Comparison of ENCODE assay signal across 8 cellular contexts in the genomic region with DNA sequence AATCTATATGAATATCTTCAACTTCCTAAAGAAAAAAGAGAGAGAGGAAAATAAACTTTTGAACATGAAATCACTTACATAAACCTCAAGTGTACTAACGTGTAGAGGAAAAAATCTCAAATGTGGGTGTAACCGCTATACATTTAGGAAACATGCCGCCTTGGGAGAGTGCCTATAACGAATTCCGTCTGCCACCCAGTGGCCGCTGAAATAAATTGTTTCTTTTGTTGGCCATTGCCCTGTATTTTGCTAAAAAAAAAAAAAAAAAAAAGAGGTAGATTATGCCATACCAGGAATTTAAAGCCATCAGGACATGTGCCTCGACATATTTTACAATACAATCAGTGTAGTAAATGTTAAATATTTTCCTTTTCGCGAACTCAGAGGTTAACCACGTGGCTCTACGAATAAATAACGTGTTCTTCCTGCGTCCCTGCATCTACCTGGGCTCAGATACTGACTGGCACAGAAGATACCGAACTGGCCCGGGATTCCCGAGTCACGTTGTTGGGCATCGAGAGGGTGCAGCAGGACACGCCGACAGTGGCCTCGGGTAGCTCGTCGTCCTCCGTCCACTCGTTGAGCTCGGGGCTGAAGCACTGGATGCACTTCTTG. TPM values are rescaled to one million over a fixed set of nuclear protein-coding genes. Genes with fewer than 3 reads are reported as not detected.
DNase-seq lines count a peak whose midpoint lies in the region; ATAC-seq, FAIRE-seq and TF ChIP-seq lines count a peak whose summit lies in the region.

No MANE protein-coding gene starts in this region.

- no peaks in the 10 kb centered on the region for H3K9me3 Mint-ChIP-seq in activated CD4-positive, alpha-beta memory T cell treated with anti-CD3 and anti-CD28 coated beads, Interleukin-2, amount 10 ng/mL, durations not matched to agents 7 days and 5 days
- H3K9me3 Mint-ChIP-seq in mesothelial cell of epicardium: no peaks in the 10 kb centered on the region

- TF ChIP-seq POLR2A in A549 (IDR thresholded peaks at IDR 0.05; ENCODE audit: low read length) (no peak), H1 (IDR thresholded peaks at IDR 0.05; ENCODE audit: control extremely low read depth in 1 of 2, low read depth in 2 of 2, low read length in 2 of 2) (no peak; a peak in 1 of 3 replicates)

- no peak overlapping the region for H2BK120ac ChIP-seq in H1 (replicated peaks; ENCODE audit: low read depth, low read length)

- no peaks in the 10 kb centered on the region for H3K79me1 ChIP-seq in H1 (ENCODE audit: low read depth, low read length)

- peak; percentile 80 for TF ChIP-seq RAD21 in A549 (conservative IDR thresholded peaks at IDR 0.05 in 1 of 2, IDR thresholded peaks at IDR 0.05 in 1 of 2)
- peak; percentile 77 to 82 for TF ChIP-seq RAD21 in H1 (IDR thresholded peaks at IDR 0.05 in 1 of 2, conservative IDR thresholded peaks at IDR 0.05 in 1 of 2; ENCODE audit: low read depth in 2 of 2, low read length in 2 of 2)

- H3K4me3 Mint-ChIP-seq in activated CD4-positive, alpha-beta memory T cell treated with anti-CD3 and anti-CD28 coated beads, Interleukin-2, amount 10 ng/mL, durations not matched to agents 7 days and 5 days: peak overlapping the region; percentile 90
- H3K4me3 Mint-ChIP-seq in mesothelial cell of epicardium: peak overlapping the region; percentile 82

- WGBS in A549 (ENCODE audit: missing lambda C conversion rate): under 1% methylated on average over 19 of the region's 26 CpGs
- WGBS in H1 (ENCODE audit: extremely low coverage in 1 of 2, insufficient coverage in 1 of 2, insufficient read length in 1 of 2, insufficient replicate concordance in 2 of 2, low coverage in 1 of 2, low lambda C conversion rate in 2 of 2, missing lambda C conversion rate in 1 of 2), 2 experiments: 3% methylated on average over 23 of the region's 26 CpGs; no CpG with 5 or more reads in 1 of the 2 experiments

- FAIRE-seq in A549 (lab: Jason Lieb, UNC) (no peak), H1 (lab: Jason Lieb, UNC) (peak; percentile 28)

- H3K79me2 ChIP-seq in H1 (ENCODE audit: control insufficient read depth in 1 of 2, insufficient read depth in 2 of 2, low read length in 2 of 2): no peaks in the 10 kb centered on the region

- peak overlapping the region; percentile 100 for H2AFZ ChIP-seq in H1 (ENCODE audit: low read length)

- H3K18ac ChIP-seq in H1 (ENCODE audit: extremely low read depth, low read length): peak overlapping the region; percentile 91

- H3K27ac Mint-ChIP-seq in activated CD4-positive, alpha-beta memory T cell treated with anti-CD3 and anti-CD28 coated beads, Interleukin-2, amount 10 ng/mL, durations not matched to agents 7 days and 5 days: peak overlapping the region; percentile 77
- peak overlapping the region; percentile 61 for H3K27ac Mint-ChIP-seq in mesothelial cell of epicardium

- no peak overlapping the region for H2AK5ac ChIP-seq in H1 (ENCODE audit: low read depth, low read length)

- H2BK15ac ChIP-seq in H1 (ENCODE audit: low read length): no peak overlapping the region; the same call in 1 of the 2 replicates

- peaks cover 5% of the 10 kb centered on the region for H3K27me3 Mint-ChIP-seq in activated CD4-positive, alpha-beta memory T cell treated with anti-CD3 and anti-CD28 coated beads, Interleukin-2, amount 10 ng/mL, durations not matched to agents 7 days and 5 days
- peaks cover 17% of the 10 kb centered on the region for H3K27me3 Mint-ChIP-seq in mesothelial cell of epicardium (ENCODE audit: low read depth)

- no peaks in the 10 kb centered on the region for H3K9me3 ChIP-seq in A549
- no peaks in the 10 kb centered on the region for H3K9me3 ChIP-seq in H1 (ENCODE audit: insufficient read depth in 2 of 2, low read depth in 1 of 2, low read length in 1 of 2)

- DNase-seq in A549 (ENCODE audit: low read depth in 1 of 2, low spot score in 1 of 2) (peak; percentile 18 to 84), NCI-H748 treated with DMSO at 0.1 percent for 48 hours (lab: John Stamatoyannopoulos, UW) (peak; percentile 87), H1 (ENCODE audit: low read depth in 1 of 2, low spot score in 2 of 2) (peak in 1 of 2 experiments; percentile 10), mesothelial cell of epicardium (ENCODE audit: low spot score in 2 of 2, unreplicated experiment in 2 of 2) (peak in 1 of 2 experiments; percentile 55)
- DNase-seq in activated CD4-positive, alpha-beta memory T cell treated with anti-CD3 and anti-CD28 coated beads, Interleukin-2, amount 10 ng/mL, durations not matched to agents 7 days and 5 days: peak; percentile 79
- DNase-seq in stimulated activated CD8-positive, alpha-beta memory T cell treated with anti-CD3 and anti-CD28 coated beads, Interleukin-15, amount 100 ng/mL, for 4 hours (ENCODE audit: low read depth in 2 of 2): peak; percentile 24 to 49

- H4K5ac ChIP-seq in H1 (ENCODE audit: insufficient read length, low read depth, low read length): no peak overlapping the region

- peak overlapping the region; percentile 51; the same call in 1 of the 2 replicates for H2BK12ac ChIP-seq in H1 (ENCODE audit: low read depth, low read length)

- H3K27me3 ChIP-seq in H1 (replicated peaks in 1 of 4; ENCODE audit: control insufficient read depth in 3 of 4, extremely low read depth in 1 of 4, insufficient read depth in 3 of 4, low read length in 3 of 4): peaks cover 8 to 16% (median 12%) of the 10 kb centered on the region in 4 experiments

- H3K4ac ChIP-seq in H1 (replicated peaks; ENCODE audit: insufficient read length, low read depth, low read length): no peak overlapping the region

- peaks cover 34% of the 10 kb centered on the region for H3K4me1 ChIP-seq in A549
- H3K4me1 ChIP-seq in H1 (replicated peaks in 1 of 4; ENCODE audit: control insufficient read depth in 3 of 4, insufficient read depth in 4 of 4, low read length in 3 of 4): peaks cover 0 to 2% (median 0%) of the 10 kb centered on the region in 4 experiments; a peak in 2 of 7 replicates

- CTCF ChIA-PET in A549 (lab: Yijun Ruan, JAX): interaction anchor here (0.7 to 4.9 kb wide), 50 partner anchors 9 to 479 kb away, joined by 3 to 74 read pairs (median 5); partner anchors contain the start of genes GCLC and KLHL31
- CTCF ChIA-PET in activated CD4-positive, alpha-beta memory T cell treated with anti-CD3 and anti-CD28 coated beads, Interleukin-2, amount 10 ng/mL, durations not matched to agents 7 days and 5 days (lab: Charles Lee): interaction anchor here (0.7 to 5.6 kb wide), 24 partner anchors 10 to 167 kb away, joined by 3 to 97 read pairs (median 5); partner anchors contain the start of gene GCLC
- CTCF ChIA-PET in H1 (lab: Charles Lee; ENCODE audit: partially characterized antibody): interaction anchor here (0.7 to 4.9 kb wide), 37 partner anchors 9 to 492 kb away, joined by 3 to 84 read pairs (median 5); no protein-coding TSS in a partner anchor

- H3K56ac ChIP-seq in H1 (replicated peaks; ENCODE audit: insufficient read length, low read depth, low read length): no peak overlapping the region

- H3K4me1 Mint-ChIP-seq in activated CD4-positive, alpha-beta memory T cell treated with anti-CD3 and anti-CD28 coated beads, Interleukin-2, amount 10 ng/mL, durations not matched to agents 7 days and 5 days: peaks cover 39% of the 10 kb centered on the region
- H3K4me1 Mint-ChIP-seq in mesothelial cell of epicardium: peaks cover 19% of the 10 kb centered on the region

- 0 out of 2 replicates have a peak overlapping the region, but pooled peaks have one; percentile 63 for H2BK5ac ChIP-seq in H1 (ENCODE audit: low read depth, low read length)

- H3K9ac ChIP-seq in H1 (replicated peaks in 1 of 4; ENCODE audit: extremely low read depth in 1 of 4, low read depth in 3 of 4, low read length in 3 of 4): peak overlapping the region in 3 of 4 experiments; percentile 67 to 77 (median 76); a peak in 5 of 7 replicates

- H4K91ac ChIP-seq in H1 (replicated peaks; ENCODE audit: insufficient read length, low read length): peak overlapping the region; percentile 71

- peaks cover 3% of the 10 kb centered on the region for H3K36me3 Mint-ChIP-seq in activated CD4-positive, alpha-beta memory T cell treated with anti-CD3 and anti-CD28 coated beads, Interleukin-2, amount 10 ng/mL, durations not matched to agents 7 days and 5 days (ENCODE audit: low read depth)
- no peaks in the 10 kb centered on the region for H3K36me3 Mint-ChIP-seq in mesothelial cell of epicardium

- TF ChIP-seq CTCF in A549 (IDR thresholded peaks at IDR 0.05): peak; percentile 70
- peak; percentile 23 to 64 (median 33) for TF ChIP-seq CTCF in H1 (IDR thresholded peaks at IDR 0.05; ENCODE audit: control extremely low read depth in 1 of 3, insufficient read depth in 1 of 3, low read depth in 1 of 3, low read length in 3 of 3)
- peak; percentile 45 for TF ChIP-seq CTCF in mesothelial cell of epicardium (IDR thresholded peaks at IDR 0.05; ENCODE audit: unreplicated experiment)

- no peak overlapping the region for H2BK20ac ChIP-seq in H1 (ENCODE audit: low read length)

- POLR2A ChIA-PET in A549 (lab: Yijun Ruan, JAX): interaction anchor here (0.6 to 1.7 kb wide), 11 partner anchors 11 to 158 kb away, joined by 3 to 18 read pairs (median 5); partner anchors contain the start of gene GCLC
- POLR2A ChIA-PET in activated CD4-positive, alpha-beta memory T cell treated with anti-CD3 and anti-CD28 coated beads, Interleukin-2, amount 10 ng/mL, durations not matched to agents 7 days and 5 days (lab: Charles Lee): interaction anchor here (0.6 to 2.3 kb wide), 8 partner anchors 77 to 586 kb away, joined by 3 to 15 read pairs (median 4); partner anchors contain the start of genes FBXO9 and GCLC
- POLR2A ChIA-PET in H1 (lab: Charles Lee; ENCODE audit: partially characterized antibody): interaction anchor here (0.7 to 1.6 kb wide), 8 partner anchors 59 to 158 kb away, joined by 3 to 11 read pairs (median 3); partner anchors contain the start of gene GCLC

- no peak overlapping the region for H3K14ac ChIP-seq in H1 (ENCODE audit: insufficient read length)

- H4K8ac ChIP-seq in H1 (ENCODE audit: extremely low read depth, insufficient read depth, low read length): peak overlapping the region; percentile 92

- H4K20me1 ChIP-seq in H1 (replicated peaks in 1 of 2; ENCODE audit: control insufficient read depth in 1 of 2, insufficient read depth in 2 of 2, low read length in 2 of 2): no peaks in the 10 kb centered on the region

- ATAC-seq in A549 (peak; percentile 73 to 79), GM18858 (IDR thresholded peaks at IDR 0.05; ENCODE audit: unreplicated experiment) (peak; percentile 26), HG03460 (IDR thresholded peaks at IDR 0.05; ENCODE audit: unreplicated experiment) (peak; percentile 54)

- peaks cover 6% of the 10 kb centered on the region; the same call in 1 of the 2 replicates for H3K23me2 ChIP-seq in H1 (ENCODE audit: low read depth, low read length)

- H3K23ac ChIP-seq in H1 (ENCODE audit: insufficient read length): no peak overlapping the region

- TF ChIP-seq EP300 in A549 (IDR thresholded peaks at IDR 0.05) (no peak), H1 (IDR thresholded peaks at IDR 0.05; ENCODE audit: borderline replicate concordance in 1 of 2, low read depth in 2 of 2, low read length in 2 of 2) (no peak)

- H3K27ac ChIP-seq in A549 (peak overlapping the region; percentile 85 to 99), H1 (ENCODE audit: low read depth, low read length) (no peak overlapping the region)

- H3K4me2 ChIP-seq in A549: peak overlapping the region; percentile 73
- peak overlapping the region; percentile 75 to 100 for H3K4me2 ChIP-seq in H1 (ENCODE audit: insufficient read depth in 1 of 2, low read depth in 2 of 2, low read length in 2 of 2)

- H3K36me3 ChIP-seq in H1 (ENCODE audit: control insufficient read depth in 2 of 4, insufficient read depth in 4 of 4, low read length in 3 of 4): no peaks in the 10 kb centered on the region

- H3K4me3 ChIP-seq in A549 (peak overlapping the region; percentile 58), H1 (ENCODE audit: extremely low read depth in 1 of 4, insufficient read depth in 2 of 4, low read depth in 3 of 4, low read length in 4 of 4) (peak overlapping the region; percentile 34 to 82 (median 67))

RNA-seq across cellular contexts. Expression of gene KLHL31, which starts 14.3 kb away (rescaled TPM):
- polyA plus RNA-seq in A549 (2011; rRNA removed) (0.20 and 0.32 TPM in 2 replicates), A549 (2017; fragmentation: RNase III; extraction: RNeasy Plus Mini Kit Qiagen cat#74134 plus additional on column Dnase treatment) (0.16 to 0.31 TPM (median 0.22 TPM) in 3 replicates), H1 (2011; rRNA removed) (0.15 and 0.28 TPM in 2 replicates)
- polyA plus RNA-seq in A549 (2012; cell fraction: cytosol; rRNA removed): 0.08 and 0.13 TPM in 2 replicates
- 0.29 and 0.55 TPM in 2 replicates for polyA plus RNA-seq in A549 (2012; cell fraction: nucleus; rRNA removed)
- 0.17 and 0.34 TPM in 2 replicates for polyA minus RNA-seq in A549 (2011; rRNA and poly(A)+ RNA removed)
- total RNA-seq in activated CD4-positive, alpha-beta memory T cell treated with anti-CD3 and anti-CD28 coated beads, Interleukin-2, amount 10 ng/mL, durations not matched to agents 7 days and 5 days: under 1 TPM; 0.08 to 0.18 TPM
- total RNA-seq in H1 (2021; fragmentation: NEBNext Ultra II Directional; extraction: Animal tissue kit (Norgen Biotek cat#: 25700)): 0.39 and 0.54 TPM in 2 replicates
- polyA plus RNA-seq in H1 (2011; cell fraction: cytosol; rRNA removed): 0.21 TPM
- polyA plus RNA-seq in H1 (2011; cell fraction: nucleus; rRNA removed): 0.47 TPM
- 0.16 to 0.28 TPM (median 0.18 TPM) in 4 replicates for polyA plus RNA-seq in H1 (2012, experiment 1 of 2)
- not detected for polyA plus RNA-seq in H1 (2012, experiment 2 of 2)
- 0.24 TPM for polyA plus RNA-seq in H1 (2013, experiment 1 of 2)
- polyA plus RNA-seq in H1 (2013, experiment 2 of 2): 0.28 TPM
- polyA minus RNA-seq in H1 (2011; rRNA and poly(A)+ RNA removed): 0.38 and 0.56 TPM in 2 replicates
- 1.1 TPM for polyA minus RNA-seq in H1 (2011; cell fraction: cytosol; rRNA and poly(A)+ RNA removed)
- polyA minus RNA-seq in H1 (2011; cell fraction: nucleus; rRNA and poly(A)+ RNA removed): 1.7 TPM
- total RNA-seq in mesothelial cell of epicardium: 4.4 to 5.2 TPM (median 4.5 TPM) in 3 replicates

Comparison
In these comparisons a context has a peak if more than half of its experiments do, and no peak if none do; other contexts are left out.
1. ATAC-seq: peak in every context shown above with its lines; median percentile 76 in A549; 54 in HG03460; 26 in GM18858.
2. Of the 18 proteins assayed by ChIP-seq in both H1 and A549: peak only in H1: MAX; only in A549: KDM5A; in both: CTCF and RAD21; in neither: 14.